16 cellular contexts compared by ENCODE assay signal in genomic region chr19:38837304-38837626, GRCh38. TPM values are rescaled to one million over a fixed set of nuclear protein-coding genes. Genes with fewer than 3 reads are reported as not detected.
A peak's percentile ranks its signal among the peaks of the same experiment; 100 is the strongest.
DNase-seq lines count a peak whose midpoint lies in the region; ATAC-seq, FAIRE-seq and TF ChIP-seq lines count a peak whose summit lies in the region.
"Had no signal": no experiment of that assay in that cellular context is flagged by ENCODE, and none has a peak within 500 bp of the region (broad histone marks: within the 10 kb centered on the region; RNA-seq: fewer than 3 reads in every experiment).

No MANE protein-coding gene starts in this region.

- H3K36me3 Mint-ChIP-seq in Calu3 (ENCODE audit: insufficient read depth, unreplicated experiment): peaks cover 98% of the 10 kb centered on the region

- ATAC-seq in psoas muscle: no peak
- ATAC-seq: gastroesophageal sphincter had no signal

- no peak for TF ChIP-seq CTCF in Calu3 (IDR thresholded peaks at IDR 0.05; ENCODE audit: unreplicated experiment)
- no peak for TF ChIP-seq CTCF in RWPE1 (conservative IDR thresholded peaks at IDR 0.05; ENCODE audit: low read depth)
- TF ChIP-seq CTCF in psoas muscle (IDR thresholded peaks at IDR 0.05): no peak

- H3K4me3 ChIP-seq in esophagus (ENCODE audit: low read depth in 1 of 2, low read length in 2 of 2) (no peak overlapping the region), psoas muscle (no peak overlapping the region)
- H3K4me3 ChIP-seq: gastroesophageal sphincter, SJSA1 had no signal

- peaks cover 32% of the 10 kb centered on the region for H3K4me1 Mint-ChIP-seq in Calu3 (ENCODE audit: low read depth, unreplicated experiment)

- H3K27me3 ChIP-seq in esophagus (ENCODE audit: control insufficient read depth in 1 of 2, insufficient read depth in 2 of 2, low read length in 2 of 2): no peaks in the 10 kb centered on the region
- no peaks in the 10 kb centered on the region for H3K27me3 ChIP-seq in psoas muscle (ENCODE audit: insufficient read depth in 3 of 3, low read length in 2 of 3)
- H3K27me3 ChIP-seq: gastroesophageal sphincter, SJSA1 had no signal

- H3K27ac ChIP-seq in RWPE1 (peak overlapping the region; percentile 91), esophagus (ENCODE audit: low read depth in 2 of 2, low read length in 1 of 2) (peak overlapping the region; percentile 88 to 92), psoas muscle (peak overlapping the region; percentile 99)
- H3K27ac ChIP-seq: SJSA1 had no signal

- H3K9me3 ChIP-seq in esophagus (ENCODE audit: control insufficient read depth in 2 of 2, insufficient read depth in 1 of 2, low read depth in 1 of 2, low read length in 1 of 2): no peaks in the 10 kb centered on the region
- H3K9me3 ChIP-seq in psoas muscle: no peaks in the 10 kb centered on the region
- H3K9me3 ChIP-seq: gastroesophageal sphincter, SJSA1 had no signal

- H3K27ac Mint-ChIP-seq in Calu3 (ENCODE audit: unreplicated experiment): peak overlapping the region; percentile 62
- H3K27ac Mint-ChIP-seq: CD4-positive, CD25-positive, alpha-beta regulatory T cell had no signal

- H3K4me3 Mint-ChIP-seq in Calu3 (ENCODE audit: low read depth, unreplicated experiment): no peak overlapping the region
- H3K4me3 Mint-ChIP-seq: activated B cell treated with CpG ODN at 0.5 μM for 24 hours had no signal

- POLR2A ChIA-PET in RWPE1 (lab: Yijun Ruan, JAX; ENCODE audit: low non-redundant PET): no interaction called here

- peaks cover 0 to 13% of the 10 kb centered on the region in 2 donors for H3K4me1 ChIP-seq in esophagus (ENCODE audit: control insufficient read depth in 2 of 2, insufficient read depth in 2 of 2, low read length in 1 of 2)
- peaks cover 79% of the 10 kb centered on the region for H3K4me1 ChIP-seq in psoas muscle

- intact Hi-C loops in Calu3 (cut with micrococcal nuclease; ENCODE audit: unreplicated experiment) (no loop called here), psoas muscle (cut with DNase I) (loop anchor here in 1 of 2 donors (10.0 kb wide), 1 partner anchor 192 kb away; the partner anchor contains the start of gene ACTN4)

- no peaks in the 10 kb centered on the region for H3K27me3 Mint-ChIP-seq in Calu3 (ENCODE audit: unreplicated experiment)
- H3K27me3 Mint-ChIP-seq: activated B cell treated with CpG ODN at 0.5 μM for 24 hours had no signal

- CTCF ChIA-PET in Calu3 (lab: Charles Lee): no interaction called here
- CTCF ChIA-PET in RWPE1 (lab: Yijun Ruan, JAX): interaction anchor here (0.9 to 3.1 kb wide), 3 partner anchors 103 to 201 kb away, joined by 3 to 18 read pairs (median 3); no protein-coding TSS in a partner anchor

- no peak for FAIRE-seq in GM19239 (lab: Jason Lieb, UNC)

- H3K9me3 Mint-ChIP-seq in Calu3 (ENCODE audit: low read depth, unreplicated experiment): no peaks in the 10 kb centered on the region
- H3K9me3 Mint-ChIP-seq: activated B cell treated with CpG ODN at 0.5 μM for 24 hours had no signal

- 71 to 79% methylated on average over 3 of the region's 3 CpGs for WGBS in esophagus, 2 donors
- WGBS in psoas muscle, 3 donors: 87 to 91% (median 91%) methylated on average over 3 of the region's 3 CpGs

- H3K36me3 ChIP-seq in esophagus (ENCODE audit: control insufficient read depth in 2 of 2, insufficient read depth in 2 of 2, low read length in 1 of 2) (peaks cover 25 to 53% of the 10 kb centered on the region in 2 donors), psoas muscle (ENCODE audit: insufficient read depth in 1 of 2, low read depth in 1 of 2) (peaks cover 16 to 68% of the 10 kb centered on the region in 2 donors)

- no TSS peak for BruUV-seq in Calu3 (replicated peaks; lab: Mats Ljungman, UMichigan)

- DNase-seq in Calu3 (no peak), RWPE1 (ENCODE audit: low spot score) (no peak), psoas muscle (peak in 1 of 2 donors; percentile 6), UCSD-AML1 (lab: John Stamatoyannopoulos, UW; ENCODE audit: unreplicated experiment) (no peak), GM19239 (ENCODE audit: insufficient read length, low spot score) (no peak)
- no peak for DNase-seq in stimulated activated naive CD4-positive, alpha-beta T cell (lab: John Stamatoyannopoulos, UW)
- DNase-seq: activated B cell treated with CpG ODN at 0.5 μM for 24 hours; activated T-cell treated with anti-CD3 and anti-CD28 coated beads, Interleukin-2, amount 50 U/mL, for 48 hours; CD4-positive, CD25-positive, alpha-beta regulatory T cell; effector CD4-positive, alpha-beta T cell; NCI-H2081 treated with DMSO at 0.1 percent for 48 hours; stimulated activated CD4-positive, alpha-beta T cell treated with anti-CD3 and anti-CD28 coated beads, Interleukin-4, amount 100 ng/mL, for 1 hour had no signal

RNA-seq across cellular contexts. Expression of gene ECH1, which starts 5.7 kb away (rescaled TPM):
- 253 and 291 TPM in 2 replicates for total RNA-seq in Calu3 (2022)
- polyA plus RNA-seq in esophagus: 100 to 1,000 TPM; 108 to 215 TPM
- total RNA-seq in psoas muscle: 100 to 1,000 TPM; 279 to 572 (median 404) TPM
- 100 to 1,000 TPM; 512 to 649 (median 601) TPM for polyA plus RNA-seq in psoas muscle

RNA-seq across cellular contexts. Expression of gene HNRNPL, which starts 12.5 kb away (rescaled TPM):
- total RNA-seq in Calu3 (2022) (383 and 408 TPM in 2 replicates), psoas muscle (100 to 1,000 TPM; 151 to 229 (median 198) TPM)
- polyA plus RNA-seq in esophagus (100 to 1,000 TPM; 134 to 150 TPM), psoas muscle (100 to 1,000 TPM; 109 to 215 (median 191) TPM)

RNA-seq across cellular contexts. Expression of gene LGALS4, which starts 24.5 kb away (rescaled TPM):
- total RNA-seq in Calu3 (2022) (321 and 537 TPM in 2 replicates), psoas muscle (1 to 10 TPM in 2 of 4 donors, under 1 TPM in 2; 0.62 to 2.0 (median 0.98) TPM)
- polyA plus RNA-seq in esophagus (1 to 10 TPM in 1 of 2 donors, under 1 TPM in 1; 0.66 to 2.3 TPM), psoas muscle (under 1 TPM; 0.31 to 0.77 (median 0.53) TPM)
- total RNA-seq: renal cortical epithelial cell, SJSA1 had no signal

RNA-seq across cellular contexts. Expression of gene RINL, which starts 40.8 kb away (rescaled TPM):
- total RNA-seq in Calu3 (2022) (4.1 TPM in 2 replicates), psoas muscle (1 to 10 TPM; 1.5 to 4.8 (median 2.2) TPM)
- polyA plus RNA-seq in esophagus (10 to 100 TPM in 1 of 2 donors, 1 to 10 TPM in 1; 8.4 to 20.5 TPM), psoas muscle (1 to 10 TPM; 2.2 to 3.4 (median 2.2) TPM)

RNA-seq across cellular contexts. Expression of gene LGALS7B, which starts 48.3 kb away (rescaled TPM):
- total RNA-seq in Calu3 (2022) (3.2 and 4.8 TPM in 2 replicates), psoas muscle (not detected)
- polyA plus RNA-seq in esophagus (1,000 to 10,000 TPM; 3,260 to 6,105 TPM), psoas muscle (under 1 TPM in 1 of 3 donors, not detected in 2; 0.91 TPM)
- total RNA-seq: activated B cell treated with CpG ODN at 0.5 μM for 24 hours; CD4-positive, CD25-positive, alpha-beta regulatory T cell; renal cortical epithelial cell; SJSA1 had no signal
- polyA plus RNA-seq: CD4-positive, CD25-positive, alpha-beta regulatory T cell had no signal

Comparison
In these comparisons a context has a peak if more than half of its experiments do, and no peak if none do; other contexts are left out.
1. RNA of gene LGALS4, which starts 24.5 kb away (total RNA-seq): 321 to 537 TPM in Calu3; 0.62 to 2.0 TPM in psoas muscle; every median in the first group is over 100 times any median in the second.
2. Peak in every context shown above with its lines, with median percentiles within 50 percentile points of each other: H3K27ac ChIP-seq.